In genomic region chr3:49119439-49119838, GRCh38 we compare ENCODE assay signal across 9 cellular contexts. TPM values are rescaled to one million over a fixed set of nuclear protein-coding genes. Genes with fewer than 3 reads are reported as not detected.
A peak's percentile ranks its signal among the peaks of the same experiment; 100 is the strongest.
DNase-seq lines count a peak whose midpoint lies in the region; ATAC-seq and TF ChIP-seq lines count a peak whose summit lies in the region.
"Had no signal": no experiment of that assay in that cellular context is flagged by ENCODE, and none has a peak within 500 bp of the region (broad histone marks: within the 10 kb centered on the region; RNA-seq: fewer than 3 reads in every experiment).

No MANE protein-coding gene starts in this region.

- H3K27me3 Mint-ChIP-seq in IgD-negative memory B cell: no peaks in the 10 kb centered on the region

- WGBS in mammary epithelial cell (ENCODE audit: low coverage, missing lambda C conversion rate): 11% methylated on average over 2 of the region's 3 CpGs

- H3K36me3 Mint-ChIP-seq in IgD-negative memory B cell: peaks cover 3% of the 10 kb centered on the region

- no peak overlapping the region for H2AFZ ChIP-seq in mammary epithelial cell (ENCODE audit: low read depth, low read length)

- in situ Hi-C loops in mammary epithelial cell (cut with MboI; ENCODE audit: low sequenced_read_pairs in 2 of 2): no loop called here

- peaks cover 17% of the 10 kb centered on the region for H3K4me1 ChIP-seq in mammary epithelial cell (ENCODE audit: insufficient read depth, low read length)
- peaks cover 13 to 22% of the 10 kb centered on the region in 2 donors for H3K4me1 ChIP-seq in muscle layer of duodenum (ENCODE audit: control insufficient read depth in 1 of 2, insufficient read depth in 2 of 2, low read length in 2 of 2)

- H4K20me1 ChIP-seq in mammary epithelial cell (ENCODE audit: insufficient read depth, low read length): no peaks in the 10 kb centered on the region

- dilution Hi-C loops in mammary epithelial cell (cut with HindIII; ENCODE audit: low sequenced_read_pairs): no loop called here

- H3K4me3 ChIP-seq in mammary epithelial cell (replicated peaks in 1 of 3; ENCODE audit: insufficient read depth in 1 of 3, low read depth in 2 of 3, low read length in 3 of 3) (peak overlapping the region; percentile 58 to 96 (median 70)), muscle layer of duodenum (ENCODE audit: low read depth in 1 of 2, low read length in 2 of 2) (peak overlapping the region; percentile 96 to 98)

- H3K36me3 ChIP-seq in mammary epithelial cell (ENCODE audit: insufficient read depth, low read length): peaks cover 30% of the 10 kb centered on the region
- peaks cover 52 to 83% of the 10 kb centered on the region in 2 donors for H3K36me3 ChIP-seq in muscle layer of duodenum (ENCODE audit: control insufficient read depth in 1 of 2, insufficient read depth in 2 of 2, low read length in 2 of 2)

- intact Hi-C loops in mammary epithelial cell (cut with micrococcal nuclease): no loop called here

- peak overlapping the region; percentile 82 for H3K9ac ChIP-seq in mammary epithelial cell (ENCODE audit: insufficient read depth, low read length)

- H3K79me2 ChIP-seq in mammary epithelial cell (ENCODE audit: insufficient read depth, low read length): peaks cover 23% of the 10 kb centered on the region

- no peak for TF ChIP-seq CTCF in mammary epithelial cell (conservative IDR thresholded peaks at IDR 0.05 in 1 of 2, IDR thresholded peaks at IDR 0.05 in 1 of 2; ENCODE audit: extremely low read depth in 1 of 2, insufficient read depth in 1 of 2, low read depth in 1 of 2, low read length in 2 of 2)

- no TSS peak for BruUV-seq in mammary epithelial cell (replicated peaks; lab: Mats Ljungman, UMichigan)

- no peak for ATAC-seq in GM21619 (IDR thresholded peaks at IDR 0.05; ENCODE audit: unreplicated experiment)
- no peak for ATAC-seq in GM21390 (IDR thresholded peaks at IDR 0.05; ENCODE audit: unreplicated experiment)
- no peak for ATAC-seq in GM21529 (IDR thresholded peaks at IDR 0.05; ENCODE audit: unreplicated experiment)

- H3K27ac ChIP-seq in mammary epithelial cell (ENCODE audit: insufficient read depth, low read depth, low read length): peak overlapping the region; percentile 67
- peak overlapping the region; percentile 93 for H3K27ac ChIP-seq in muscle layer of duodenum (ENCODE audit: low read length)

- H3K9me3 Mint-ChIP-seq in IgD-negative memory B cell: no peaks in the 10 kb centered on the region

- CTCF ChIA-PET in mammary epithelial cell (lab: Charles Lee; ENCODE audit: low non-redundant PET): no interaction called here

- peak overlapping the region; percentile 84 to 95 (median 91) for H3K4me3 Mint-ChIP-seq in IgD-negative memory B cell

- peaks cover 0 to 5% (median 5%) of the 10 kb centered on the region in 3 donors for H3K4me1 Mint-ChIP-seq in IgD-negative memory B cell

- no peak overlapping the region for H3K27ac Mint-ChIP-seq in IgD-negative memory B cell

- no peaks in the 10 kb centered on the region for H3K9me3 ChIP-seq in mammary epithelial cell (replicated peaks; ENCODE audit: insufficient read depth, low read length)
- H3K9me3 ChIP-seq in muscle layer of duodenum (ENCODE audit: control insufficient read depth in 1 of 2, low read length in 2 of 2): no peaks in the 10 kb centered on the region

- peak; percentile 29 for DNase-seq in AG08395 (ENCODE audit: low spot score)
- peak; percentile 42 for DNase-seq in mammary epithelial cell
- no peak for DNase-seq in NCI-H226
- DNase-seq: NCI-H510A treated with DMSO at 0.1 percent for 48 hours had no signal

- H3K27me3 ChIP-seq in mammary epithelial cell (ENCODE audit: insufficient read depth, low read length) (no peaks in the 10 kb centered on the region), muscle layer of duodenum (ENCODE audit: low read depth, low read length) (no peaks in the 10 kb centered on the region)

- H3K4me2 ChIP-seq in mammary epithelial cell (ENCODE audit: insufficient read depth, low read depth, low read length): peak overlapping the region; percentile 99

RNA-seq across cellular contexts. Expression of gene USP19, which starts 1.2 kb away (rescaled TPM):
- 23.5 TPM for polyA plus RNA-seq in IgD-negative memory B cell
- 10 to 100 TPM; 30.5 to 37.2 TPM for total RNA-seq in mammary epithelial cell
- 25.1 TPM for polyA plus RNA-seq in mammary epithelial cell
- polyA minus RNA-seq in mammary epithelial cell: 42.6 TPM

RNA-seq across cellular contexts. Expression of gene LAMB2, which starts 13.4 kb away (rescaled TPM):
- not detected for polyA plus RNA-seq in IgD-negative memory B cell
- 100 to 1,000 TPM; 209 to 233 TPM for total RNA-seq in mammary epithelial cell
- 150 TPM for polyA plus RNA-seq in mammary epithelial cell
- 534 TPM for polyA minus RNA-seq in mammary epithelial cell

RNA-seq across cellular contexts. Expression of gene QARS1, which starts 14.9 kb away (rescaled TPM):
- polyA plus RNA-seq in IgD-negative memory B cell (117 TPM), mammary epithelial cell (203 TPM)
- 100 to 1,000 TPM; 228 to 355 TPM for total RNA-seq in mammary epithelial cell
- polyA minus RNA-seq in mammary epithelial cell: 344 TPM

RNA-seq across cellular contexts. Expression of gene QRICH1, which starts 25.6 kb away (rescaled TPM):
- polyA plus RNA-seq in IgD-negative memory B cell: 23.6 TPM
- total RNA-seq in mammary epithelial cell: 10 to 100 TPM; 88.7 to 89.7 TPM
- 72.2 TPM for polyA plus RNA-seq in mammary epithelial cell
- polyA minus RNA-seq in mammary epithelial cell: 248 TPM

RNA-seq across cellular contexts. Expression of gene CCDC71, which starts 46.7 kb away (rescaled TPM):
- polyA plus RNA-seq in IgD-negative memory B cell (1.7 TPM), mammary epithelial cell (22.5 TPM)
- total RNA-seq in mammary epithelial cell: 10 to 100 TPM; 22.3 to 25.7 TPM
- polyA minus RNA-seq in mammary epithelial cell: 39.1 TPM

Comparison
In these comparisons a context has a peak if more than half of its experiments do, and no peak if none do; other contexts are left out.
1. RNA of gene LAMB2, which starts 13.4 kb away (polyA plus RNA-seq): 150 TPM in mammary epithelial cell (single experiment); not detected in IgD-negative memory B cell (single experiment); every median in the first group is over 100 times any median in the second.